In genomic region chr6:53290547-53291510, GRCh38 we compare ENCODE assay signal across 10 cellular contexts. TPM values are rescaled to one million over a fixed set of nuclear protein-coding genes. Genes with fewer than 3 reads are reported as not detected.
DNase-seq lines count a peak whose midpoint lies in the region; ATAC-seq and TF ChIP-seq lines count a peak whose summit lies in the region.
"Had no signal": no experiment of that assay in that cellular context is flagged by ENCODE, and none has a peak within 500 bp of the region (broad histone marks: within the 10 kb centered on the region; RNA-seq: fewer than 3 reads in every experiment).

No MANE protein-coding gene starts in this region.

- no peak overlapping the region for H3K4me3 ChIP-seq in BLaER1 treated with 17β-estradiol and CSF1 and Interleukin-3, amounts not matched to agents 10 nM and 100 nM
- H3K4me3 ChIP-seq in HCT116 (replicated peaks in 1 of 2; ENCODE audit: low read depth in 1 of 2, low read length in 2 of 2), result no peak overlapping the region
- H3K4me3 ChIP-seq in left ventricle myocardium inferior, result no peak overlapping the region
- H3K4me3 ChIP-seq: esophagus squamous epithelium, smooth muscle cell had no signal

- no peak for TF ChIP-seq POLR2A in HCT116 (IDR thresholded peaks at IDR 0.05; ENCODE audit: borderline replicate concordance, extremely low read depth, insufficient read depth, insufficient read length)

- no peaks in the 10 kb centered on the region for H3K9me2 ChIP-seq in HCT116 (ENCODE audit: insufficient read depth)

- RAD21 ChIA-PET in HCT116 (lab: Charles Lee; ENCODE audit: low non-redundant PET in 1 of 2, low total read pairs in 2 of 2, uncharacterized antibody in 2 of 2, unreplicated experiment in 2 of 2), result no interaction called here

- H3K9ac ChIP-seq in BLaER1 treated with 17β-estradiol and CSF1 and Interleukin-3, amounts not matched to agents 10 nM and 100 nM, result 0 out of 22 replicates have a peak overlapping the region, but pooled peaks of 1 of the 11 experiments have one; percentile 7
- no peak overlapping the region for H3K9ac ChIP-seq in HCT116 (ENCODE audit: low read length)

- peaks cover 0 to 7% (median 0%) of the 10 kb centered on the region in 11 experiments; a peak in 2 of 22 replicates for H3K9me3 ChIP-seq in BLaER1 treated with 17β-estradiol and CSF1 and Interleukin-3, amounts not matched to agents 10 nM and 100 nM (replicated peaks in 1 of 11)
- H3K9me3 ChIP-seq in HCT116 (ENCODE audit: control insufficient read depth in 1 of 2, insufficient read depth in 1 of 2, low read depth in 1 of 2, low read length in 2 of 2) (no peaks in the 10 kb centered on the region), left ventricle myocardium inferior (replicated peaks) (no peaks in the 10 kb centered on the region)
- H3K9me3 ChIP-seq: esophagus squamous epithelium had no signal

- H3K27me3 Mint-ChIP-seq in activated T-helper 17 cell treated with anti-CD3 and anti-CD28 coated beads, Interleukin-2, amount 50 U/mL, for 72 hours, result no peaks in the 10 kb centered on the region
- H3K27me3 Mint-ChIP-seq in memory B cell (no peaks in the 10 kb centered on the region), CD14-positive monocyte (ENCODE audit: low read depth in 3 of 3) (peaks cover 0 to 1% (median 0%) of the 10 kb centered on the region in 3 donors)

- peaks cover 90% of the 10 kb centered on the region for H3K36me3 Mint-ChIP-seq in activated T-helper 17 cell treated with anti-CD3 and anti-CD28 coated beads, Interleukin-2, amount 50 U/mL, for 72 hours (ENCODE audit: low read depth)
- peaks cover 47% of the 10 kb centered on the region for H3K36me3 Mint-ChIP-seq in memory B cell
- H3K36me3 Mint-ChIP-seq in CD14-positive monocyte, result peaks cover 66 to 76% of the 10 kb centered on the region in 2 donors

- no peak overlapping the region; a peak in 1 of 22 replicates for H3K27ac ChIP-seq in BLaER1 treated with 17β-estradiol and CSF1 and Interleukin-3, amounts not matched to agents 10 nM and 100 nM
- H3K27ac ChIP-seq in HCT116 (ENCODE audit: low read depth, low read length) (no peak overlapping the region), left ventricle myocardium inferior (replicated peaks) (no peak overlapping the region)
- H3K27ac ChIP-seq: esophagus squamous epithelium had no signal

- H3K4me2 ChIP-seq in BLaER1 treated with 17β-estradiol and CSF1 and Interleukin-3, amounts not matched to agents 10 nM and 100 nM, result peak overlapping the region in 9 of 11 experiments; percentile 19 to 66 (median 36); a peak in 15 of 22 replicates
- H3K4me2 ChIP-seq in HCT116 (ENCODE audit: low read length), result no peak overlapping the region
- H3K4me2 ChIP-seq: smooth muscle cell had no signal

- no peak overlapping the region for H2AFZ ChIP-seq in HCT116 (ENCODE audit: low read depth, low read length, poor library complexity, severe bottlenecking)

- no peak for TF ChIP-seq CTCF in HCT116 (IDR thresholded peaks at IDR 0.05 in 2 of 3, conservative IDR thresholded peaks at IDR 0.05 in 1 of 3; ENCODE audit: borderline replicate concordance in 1 of 3, insufficient read depth in 1 of 3, low read depth in 2 of 3, low read length in 2 of 3)
- no peak for TF ChIP-seq CTCF in CD14-positive monocyte (IDR thresholded peaks at IDR 0.05)
- no peak for TF ChIP-seq CTCF in left ventricle myocardium inferior (IDR thresholded peaks at IDR 0.05; ENCODE audit: borderline replicate concordance)

- peaks cover 42 to 91% (median 81%) of the 10 kb centered on the region in 11 experiments for H3K36me3 ChIP-seq in BLaER1 treated with 17β-estradiol and CSF1 and Interleukin-3, amounts not matched to agents 10 nM and 100 nM
- H3K36me3 ChIP-seq in HCT116 (ENCODE audit: control insufficient read depth in 1 of 2, insufficient read depth in 2 of 2, low read length in 2 of 2), result no peaks in the 10 kb centered on the region
- peaks cover 14% of the 10 kb centered on the region for H3K36me3 ChIP-seq in left ventricle myocardium inferior

- H3K4me1 Mint-ChIP-seq in activated T-helper 17 cell treated with anti-CD3 and anti-CD28 coated beads, Interleukin-2, amount 50 U/mL, for 72 hours, result peaks cover 35% of the 10 kb centered on the region
- peaks cover 52% of the 10 kb centered on the region for H3K4me1 Mint-ChIP-seq in memory B cell
- H3K4me1 Mint-ChIP-seq in CD14-positive monocyte, result peaks cover 12% of the 10 kb centered on the region

- no TSS peak for BruUV-seq in HCT116 (replicated peaks; lab: Mats Ljungman, UMichigan)

- POLR2A ChIA-PET in HCT116 (lab: Charles Lee), result no interaction called here

- DNase-seq in HCT116 (ENCODE audit: low read depth, low spot score) (no peak), memory B cell (ENCODE audit: low spot score in 2 of 2) (no peak), CD14-positive monocyte (ENCODE audit: low spot score) (no peak), left ventricle myocardium inferior (no peak)
- DNase-seq in stimulated activated CD4-positive, alpha-beta T cell treated with anti-CD3 and anti-CD28 coated beads, Interleukin-12 subunit alpha, Interleukin-12 subunit beta, amount 100 ng/mL, for 4 hours, result no peak
- DNase-seq: esophagus squamous epithelium, NCI-H226 had no signal

- TF ChIP-seq RAD21 in HCT116 (IDR thresholded peaks at IDR 0.05; ENCODE audit: low read depth), result peak; percentile 15; the same call in 1 of the 2 replicates

- H3K4me1 ChIP-seq in BLaER1 treated with 17β-estradiol and CSF1 and Interleukin-3, amounts not matched to agents 10 nM and 100 nM, result peaks cover 14 to 93% (median 70%) of the 10 kb centered on the region in 10 experiments
- H3K4me1 ChIP-seq in HCT116 (ENCODE audit: control insufficient read depth in 1 of 2, insufficient read depth in 2 of 2, low read length in 2 of 2) (no peaks in the 10 kb centered on the region), left ventricle myocardium inferior (peaks cover 34% of the 10 kb centered on the region)

- intact Hi-C loops in HCT116 (cut with micrococcal nuclease), result no loop called here
- intact Hi-C loops in CD14-positive monocyte (cut with micrococcal nuclease), result no loop called here
- intact Hi-C loops in left ventricle myocardium inferior (cut with micrococcal nuclease), result no loop called here

- H3K9me3 Mint-ChIP-seq in activated T-helper 17 cell treated with anti-CD3 and anti-CD28 coated beads, Interleukin-2, amount 50 U/mL, for 72 hours, result no peaks in the 10 kb centered on the region
- H3K9me3 Mint-ChIP-seq in memory B cell (no peaks in the 10 kb centered on the region), CD14-positive monocyte (no peaks in the 10 kb centered on the region)

- H3K4me3 Mint-ChIP-seq in activated T-helper 17 cell treated with anti-CD3 and anti-CD28 coated beads, Interleukin-2, amount 50 U/mL, for 72 hours, result peak overlapping the region; percentile 66
- H3K4me3 Mint-ChIP-seq in memory B cell, result peak overlapping the region; percentile 49
- no peak overlapping the region for H3K4me3 Mint-ChIP-seq in CD14-positive monocyte

- CTCF ChIA-PET in HCT116 (lab: Charles Lee), result no interaction called here

- peaks cover 0 to 45% (median 30%) of the 10 kb centered on the region in 11 experiments; a peak in 18 of 22 replicates for H4K20me1 ChIP-seq in BLaER1 treated with 17β-estradiol and CSF1 and Interleukin-3, amounts not matched to agents 10 nM and 100 nM
- no peaks in the 10 kb centered on the region for H4K20me1 ChIP-seq in HCT116 (ENCODE audit: insufficient read depth)

- H3K27me3 ChIP-seq in BLaER1 treated with 17β-estradiol and CSF1 and Interleukin-3, amounts not matched to agents 10 nM and 100 nM, result no peaks in the 10 kb centered on the region
- no peaks in the 10 kb centered on the region for H3K27me3 ChIP-seq in HCT116 (ENCODE audit: insufficient read depth, low read length)
- no peaks in the 10 kb centered on the region for H3K27me3 ChIP-seq in left ventricle myocardium inferior (ENCODE audit: low read depth)
- H3K27me3 ChIP-seq: esophagus squamous epithelium had no signal

- no peak for ATAC-seq in HCT116
- peak; percentile 79 for ATAC-seq in activated T-helper 17 cell treated with anti-CD3 and anti-CD28 coated beads, Interleukin-2, amount 50 U/mL, for 72 hours (replicated peaks)
- ATAC-seq in memory B cell (ENCODE audit: low read depth), result peak; percentile 87

- H3K27ac Mint-ChIP-seq in activated T-helper 17 cell treated with anti-CD3 and anti-CD28 coated beads, Interleukin-2, amount 50 U/mL, for 72 hours, result peak overlapping the region; percentile 91
- H3K27ac Mint-ChIP-seq in memory B cell (peak overlapping the region; percentile 87), CD14-positive monocyte (peak overlapping the region in 2 of 7 donors; percentile 0 to 67)

- H3K79me2 ChIP-seq in HCT116 (ENCODE audit: insufficient read depth, low read length), result peaks cover 3% of the 10 kb centered on the region

TF ChIP-seq in HCT116, 20 proteins besides CTCF, POLR2A, EP300 and RAD21:
- TF ChIP-seq ATF3 (IDR thresholded peaks at IDR 0.05) (no peak), SIN3A (IDR thresholded peaks at IDR 0.05; ENCODE audit: low read depth) (no peak), EZH2 (IDR thresholded peaks at IDR 0.05) (no peak), ELF1 (IDR thresholded peaks at IDR 0.05; ENCODE audit: borderline replicate concordance, low read depth) (no peak), CBX3 (IDR thresholded peaks at IDR 0.05; ENCODE audit: low read depth) (no peak), ZNF274 (IDR thresholded peaks at IDR 0.05; ENCODE audit: low read depth, low read length) (no peak), YY1 (IDR thresholded peaks at IDR 0.05; ENCODE audit: extremely low read depth, insufficient replicate concordance, low read depth, low read length) (no peak), CEBPB (IDR thresholded peaks at IDR 0.05; ENCODE audit: low read depth) (no peak), EZH2phosphoT487 (IDR thresholded peaks at IDR 0.05; ENCODE audit: borderline replicate concordance) (no peak), MAX (IDR thresholded peaks at IDR 0.05) (no peak), SRF (IDR thresholded peaks at IDR 0.05; ENCODE audit: low read depth) (no peak)

RNA-seq across cellular contexts. Expression of gene ELOVL5, which starts 57.9 kb away (rescaled TPM):
- 85.3 TPM for total RNA-seq in HCT116 (2021; ENCODE audit: unreplicated experiment)
- polyA plus RNA-seq in HCT116 (2012), result 41.2 and 54.9 TPM in 2 replicates
- 100 to 1,000 TPM in 1 of 2 donors, 10 to 100 TPM in 1; 91.9 to 127 TPM for total RNA-seq in activated T-helper 17 cell treated with anti-CD3 and anti-CD28 coated beads, Interleukin-2, amount 50 U/mL, for 72 hours
- 10 to 100 TPM; 69.5 to 97.1 TPM for polyA plus RNA-seq in CD14-positive monocyte
- total RNA-seq in left ventricle myocardium inferior, result 19.0 TPM

Comparison
In these comparisons a context has a peak if more than half of its experiments do, and no peak if none do; other contexts are left out.
1. H3K4me3 Mint-ChIP-seq: peak in activated T-helper 17 cell treated with anti-CD3 and anti-CD28 coated beads, Interleukin-2, amount 50 U/mL, for 72 hours (single experiment) and memory B cell (single experiment); none in CD14-positive monocyte (0 of 2).